ENCODE assay signal across 15 cellular contexts in genomic region chr7:69677905-69678793, GRCh38.
DNase-seq lines count a peak whose midpoint lies in the region; ATAC-seq and TF ChIP-seq lines count a peak whose summit lies in the region.
"Had no signal": no experiment of that assay in that cellular context is flagged by ENCODE, and none has a peak within 500 bp of the region (broad histone marks: within the 10 kb centered on the region; RNA-seq: fewer than 3 reads in every experiment).

No MANE protein-coding gene starts in this region.

- BruUV-seq in A673 (replicated peaks; lab: Mats Ljungman, UMichigan), result no TSS peak

- in situ Hi-C loops in KBM-7 (cut with MboI; ENCODE audit: low pct_unique_long_range_greater_than_20kb, low sequenced_read_pairs), result no loop called here

- peak overlapping the region; percentile 3 for H3K4me3 Mint-ChIP-seq in neural crest cell
- H3K4me3 Mint-ChIP-seq: activated B cell treated with CpG ODN at 0.5 μM for 24 hours; activated naive CD4-positive, alpha-beta T cell treated with anti-CD3 and anti-CD28 coated beads, Interleukin-2, amount 10 ng/mL, durations not matched to agents 7 days and 5 days had no signal

- 47 to 63% methylated on average over 11 of the region's 11 CpGs for WGBS in esophagus, 2 donors

- H3K9me3 Mint-ChIP-seq in neural crest cell, result no peaks in the 10 kb centered on the region
- H3K9me3 Mint-ChIP-seq: activated B cell treated with CpG ODN at 0.5 μM for 24 hours had no signal

- no peaks in the 10 kb centered on the region for H3K27me3 Mint-ChIP-seq in neural crest cell (ENCODE audit: low read depth)
- H3K27me3 Mint-ChIP-seq: activated B cell treated with CpG ODN at 0.5 μM for 24 hours; activated naive CD4-positive, alpha-beta T cell treated with anti-CD3 and anti-CD28 coated beads, Interleukin-2, amount 10 ng/mL, durations not matched to agents 7 days and 5 days had no signal

- no peaks in the 10 kb centered on the region for H3K36me3 Mint-ChIP-seq in neural crest cell (ENCODE audit: low read depth)
- H3K36me3 Mint-ChIP-seq: activated naive CD4-positive, alpha-beta T cell treated with anti-CD3 and anti-CD28 coated beads, Interleukin-2, amount 10 ng/mL, durations not matched to agents 7 days and 5 days had no signal

- CTCF ChIA-PET in A673 (lab: Charles Lee), result interaction anchor here (1.1 kb wide), 1 partner anchor 254 kb away, joined by 3 read pairs; no protein-coding TSS in a partner anchor

- no peaks in the 10 kb centered on the region for H3K36me3 ChIP-seq in A673 (ENCODE audit: insufficient read depth, low read length, poor library complexity, severe bottlenecking)
- no peaks in the 10 kb centered on the region for H3K36me3 ChIP-seq in esophagus (ENCODE audit: control insufficient read depth in 2 of 2, insufficient read depth in 2 of 2, low read length in 1 of 2)

- no peak for ATAC-seq in HG03439 (IDR thresholded peaks at IDR 0.05; ENCODE audit: unreplicated experiment)

- DNase-seq in A673 (ENCODE audit: low spot score) (peak; percentile 21), KBM-7 (peak; percentile 9), neural crest cell (ENCODE audit: low read depth, low spot score) (no peak), NCI-H446 (lab: John Stamatoyannopoulos, UW) (no peak), SIG-M5 (lab: John Stamatoyannopoulos, UW) (no peak)
- DNase-seq in stimulated activated CD4-positive, alpha-beta T cell treated with anti-CD3 and anti-CD28 coated beads, Interleukin-2, amount 100 ng/mL, for 24 hours, result no peak
- DNase-seq: activated B cell treated with CpG ODN at 0.5 μM for 24 hours; activated naive CD4-positive, alpha-beta T cell treated with anti-CD3 and anti-CD28 coated beads, Interleukin-2, amount 10 ng/mL, durations not matched to agents 7 days and 5 days; DMS53; KG1; NCI-H1930; stimulated activated CD4-positive, alpha-beta T cell treated with anti-CD3 and anti-CD28 coated beads, Interleukin-12 subunit alpha, Interleukin-12 subunit beta, amount 100 ng/mL, for 4 hours; SW 1271 had no signal

- H3K27me3 ChIP-seq in A673 (replicated peaks; ENCODE audit: insufficient read depth, low read depth, low read length, poor library complexity) (no peaks in the 10 kb centered on the region), esophagus (ENCODE audit: control insufficient read depth in 1 of 2, insufficient read depth in 2 of 2, low read length in 2 of 2) (no peaks in the 10 kb centered on the region)

- POLR2A ChIA-PET in A673 (lab: Charles Lee; ENCODE audit: low non-redundant PET), result no interaction called here

- H3K4me3 ChIP-seq in A673 (ENCODE audit: low read depth, low read length, poor library complexity, severe bottlenecking) (no peak overlapping the region), esophagus (ENCODE audit: low read depth in 1 of 2, low read length in 2 of 2) (no peak overlapping the region)

- peaks cover 29% of the 10 kb centered on the region for H3K4me1 Mint-ChIP-seq in neural crest cell
- H3K4me1 Mint-ChIP-seq: activated naive CD4-positive, alpha-beta T cell treated with anti-CD3 and anti-CD28 coated beads, Interleukin-2, amount 10 ng/mL, durations not matched to agents 7 days and 5 days had no signal

- H3K9me3 ChIP-seq in A673 (ENCODE audit: low read depth, low read length, poor library complexity, severe bottlenecking), result no peaks in the 10 kb centered on the region
- H3K9me3 ChIP-seq in esophagus (ENCODE audit: control insufficient read depth in 2 of 2, insufficient read depth in 1 of 2, low read depth in 1 of 2, low read length in 1 of 2), result no peaks in the 10 kb centered on the region

- H3K4me1 ChIP-seq in A673 (ENCODE audit: insufficient read depth, low read length, poor library complexity, severe bottlenecking) (peaks cover 8% of the 10 kb centered on the region), esophagus (ENCODE audit: control insufficient read depth in 2 of 2, insufficient read depth in 2 of 2, low read length in 1 of 2) (peaks cover 0 to 2% of the 10 kb centered on the region in 2 donors)

- TF ChIP-seq CTCF in A673 (conservative IDR thresholded peaks at IDR 0.05; ENCODE audit: low read depth, low read length), result no peak
- TF ChIP-seq CTCF in neural crest cell (conservative IDR thresholded peaks at IDR 0.05), result no peak

- intact Hi-C loops in A673 (cut with micrococcal nuclease; ENCODE audit: unreplicated experiment), result no loop called here

- peak overlapping the region; percentile 69 for H3K27ac Mint-ChIP-seq in neural crest cell (ENCODE audit: unreplicated experiment)
- H3K27ac Mint-ChIP-seq: activated B cell treated with CpG ODN at 0.5 μM for 24 hours; activated naive CD4-positive, alpha-beta T cell treated with anti-CD3 and anti-CD28 coated beads, Interleukin-2, amount 10 ng/mL, durations not matched to agents 7 days and 5 days had no signal

- H3K27ac ChIP-seq in A673 (ENCODE audit: low read depth, low read length, poor library complexity, severe bottlenecking), result peak overlapping the region; percentile 31
- H3K27ac ChIP-seq in esophagus (ENCODE audit: low read depth in 2 of 2, low read length in 1 of 2), result peak overlapping the region; percentile 9 to 47

Comparison
In these comparisons a context has a peak if more than half of its experiments do, and no peak if none do; other contexts are left out.
1. DNase-seq: peak in A673 (single experiment) and KBM-7 (single experiment); none in neural crest cell (single experiment), stimulated activated CD4-positive, alpha-beta T cell treated with anti-CD3 and anti-CD28 coated beads, Interleukin-2, amount 100 ng/mL, for 24 hours (0 of 2), NCI-H446 (0 of 2) and SIG-M5 (single experiment).